In genomic region chr9:83007521-83008300, GRCh38 we compare ENCODE assay signal across 23 cellular contexts. TPM values are rescaled to one million over a fixed set of nuclear protein-coding genes. Genes with fewer than 3 reads are reported as not detected.
"Had no signal": no experiment of that assay in that cellular context is flagged by ENCODE, and none has a peak within 500 bp of the region (broad histone marks: within the 10 kb centered on the region; RNA-seq: fewer than 3 reads in every experiment).

No MANE protein-coding gene starts in this region.

- H3K36me3 ChIP-seq: cardiac muscle cell, left ventricle myocardium inferior, right lobe of liver, transverse colon had no signal

- H3K9me3 ChIP-seq: left ventricle myocardium inferior, right lobe of liver, stomach, transverse colon had no signal

- H3K4me1 Mint-ChIP-seq: immature natural killer cell, natural killer cell had no signal

- H3K27ac Mint-ChIP-seq: activated CD4-positive, alpha-beta memory T cell treated with anti-CD3 and anti-CD28 coated beads for 36 hours; activated CD8-positive, alpha-beta memory T cell treated with anti-CD3 and anti-CD28 coated beads, Interleukin-2, amount 10 ng/mL, durations not matched to agents 7 days and 5 days; activated naive CD4-positive, alpha-beta T cell treated with anti-CD3 and anti-CD28 coated beads, Interleukin-2, amount 10 ng/mL, durations not matched to agents 7 days and 5 days; immature natural killer cell; natural killer cell had no signal

- H3K27me3 Mint-ChIP-seq: activated CD4-positive, alpha-beta memory T cell treated with anti-CD3 and anti-CD28 coated beads for 36 hours; activated CD8-positive, alpha-beta memory T cell treated with anti-CD3 and anti-CD28 coated beads, Interleukin-2, amount 10 ng/mL, durations not matched to agents 7 days and 5 days had no signal

- H3K27me3 ChIP-seq: right lobe of liver, stomach, transverse colon had no signal

- H3K4me1 ChIP-seq: stomach had no signal

- H3K36me3 Mint-ChIP-seq: activated CD4-positive, alpha-beta memory T cell treated with anti-CD3 and anti-CD28 coated beads for 36 hours; activated CD8-positive, alpha-beta memory T cell treated with anti-CD3 and anti-CD28 coated beads, Interleukin-2, amount 10 ng/mL, durations not matched to agents 7 days and 5 days; activated naive CD4-positive, alpha-beta T cell treated with anti-CD3 and anti-CD28 coated beads, Interleukin-2, amount 10 ng/mL, durations not matched to agents 7 days and 5 days; immature natural killer cell; natural killer cell had no signal

- DNase-seq: activated CD4-positive, alpha-beta memory T cell treated with anti-CD3 and anti-CD28 coated beads for 36 hours; activated CD4-positive, alpha-beta T cell treated with anti-CD3 and anti-CD28 coated beads for 48 hours; activated CD4-positive, CD25-positive, alpha-beta regulatory T cell; activated CD8-positive, alpha-beta memory T cell treated with anti-CD3 and anti-CD28 coated beads, Interleukin-2, amount 10 ng/mL, durations not matched to agents 7 days and 5 days; activated effector memory CD4-positive, alpha-beta T cell treated with anti-CD3 and anti-CD28 coated beads, Interleukin-2, amount 50 U/mL, for 16 hours; activated naive CD4-positive, alpha-beta T cell treated with anti-CD3 and anti-CD28 coated beads, Interleukin-2, amount 10 ng/mL, durations not matched to agents 7 days and 5 days; activated T-cell treated with anti-CD3 and anti-CD28 coated beads for 4 hours; amygdala; effector CD4-positive, alpha-beta T cell; immature natural killer cell; kidney glomerular epithelial cell; left ventricle myocardium inferior; midbrain; natural killer cell; right lobe of liver; stimulated activated CD4-positive, alpha-beta T cell treated with anti-CD3 and anti-CD28 coated beads, Interleukin-1b, Interleukin-23, amount 100 ng/mL, for 48 hours; stomach; T-helper 9 cell; transverse colon had no signal

- H3K9me3 Mint-ChIP-seq: activated CD4-positive, alpha-beta memory T cell treated with anti-CD3 and anti-CD28 coated beads for 36 hours; activated naive CD4-positive, alpha-beta T cell treated with anti-CD3 and anti-CD28 coated beads, Interleukin-2, amount 10 ng/mL, durations not matched to agents 7 days and 5 days had no signal

- H3K27ac ChIP-seq: cardiac muscle cell, left ventricle myocardium inferior, right lobe of liver, skin epidermis, stomach, transverse colon had no signal

- H3K4me3 ChIP-seq: cardiac muscle cell, left ventricle myocardium inferior, right lobe of liver, skin epidermis, stomach, transverse colon had no signal

- H3K4me3 Mint-ChIP-seq: activated CD4-positive, alpha-beta memory T cell treated with anti-CD3 and anti-CD28 coated beads for 36 hours; activated CD8-positive, alpha-beta memory T cell treated with anti-CD3 and anti-CD28 coated beads, Interleukin-2, amount 10 ng/mL, durations not matched to agents 7 days and 5 days; activated naive CD4-positive, alpha-beta T cell treated with anti-CD3 and anti-CD28 coated beads, Interleukin-2, amount 10 ng/mL, durations not matched to agents 7 days and 5 days; immature natural killer cell; natural killer cell had no signal

- ATAC-seq: activated CD8-positive, alpha-beta memory T cell treated with anti-CD3 and anti-CD28 coated beads, Interleukin-2, amount 10 ng/mL, durations not matched to agents 7 days and 5 days; esophagus mucosa; natural killer cell; right lobe of liver had no signal

RNA-seq across cellular contexts. Expression of gene RASEF, which starts 55.2 kb away (rescaled TPM):
- total RNA-seq: activated CD4-positive, alpha-beta memory T cell treated with anti-CD3 and anti-CD28 coated beads for 36 hours; activated CD8-positive, alpha-beta memory T cell treated with anti-CD3 and anti-CD28 coated beads, Interleukin-2, amount 10 ng/mL, durations not matched to agents 7 days and 5 days; natural killer cell; T-helper 1 cell treated with Interleukin-12 subunit alpha and Interleukin-12 subunit beta and Interleukin-4 antibody, amounts not matched to agents 30 ng/mL and 1 ng/mL, for 36 hours had no signal
- polyA plus RNA-seq: immature natural killer cell had no signal
